In the genomic region with DNA sequence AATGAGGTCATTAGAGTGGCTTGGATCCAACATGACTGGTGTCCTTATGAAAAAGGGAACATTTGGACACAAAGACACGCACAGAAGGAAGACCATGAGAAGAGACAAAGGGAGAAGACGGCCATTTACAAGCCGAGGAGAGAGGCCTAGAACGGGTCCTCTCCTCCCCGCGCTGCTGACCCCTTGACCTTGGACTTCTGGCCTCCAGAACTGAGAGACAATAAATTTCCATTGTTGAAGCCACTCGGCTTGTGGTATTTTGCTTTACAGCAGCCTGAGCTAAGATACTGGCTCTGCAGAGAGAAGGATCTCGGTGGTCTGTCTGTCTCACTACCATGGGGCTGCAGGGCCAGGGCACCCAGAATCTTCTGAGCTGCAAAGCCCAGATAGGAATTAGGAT, we compare ENCODE assay signal across 20 cellular contexts. TPM values are rescaled to one million over a fixed set of nuclear protein-coding genes. Genes with fewer than 3 reads are reported as not detected.
DNase-seq lines count a peak whose midpoint lies in the region; ATAC-seq and TF ChIP-seq lines count a peak whose summit lies in the region.
"Had no signal": no experiment of that assay in that cellular context is flagged by ENCODE, and none has a peak within 500 bp of the region (broad histone marks: within the 10 kb centered on the region; RNA-seq: fewer than 3 reads in every experiment).

No MANE protein-coding gene starts in this region.

- no peak overlapping the region for H2BK120ac ChIP-seq in trophoblast cell (ENCODE audit: insufficient read depth, low read length, poor library complexity)

- no peak overlapping the region for H3K9ac ChIP-seq in trophoblast cell (ENCODE audit: low read length)
- H3K9ac ChIP-seq: GM23248 had no signal

- H3K23ac ChIP-seq in trophoblast cell (ENCODE audit: low read length) = no peak overlapping the region

- H3K27me3 Mint-ChIP-seq in GM23338 (ENCODE audit: insufficient read depth, low read depth, poor library complexity) (peaks cover 3% of the 10 kb centered on the region), nephron progenitor cell (ENCODE audit: low read depth, poor library complexity) (peaks cover 11% of the 10 kb centered on the region)

- no peaks in the 10 kb centered on the region for H3F3A ChIP-seq in GM23338 (replicated peaks; ENCODE audit: low read depth)

- no peaks in the 10 kb centered on the region for H3K4me1 ChIP-seq in GM23338 (ENCODE audit: insufficient read depth)
- H3K4me1 ChIP-seq in trophoblast cell (ENCODE audit: control insufficient read depth in 1 of 2, insufficient read depth in 2 of 2, low read length in 2 of 2) = peaks cover 7 to 10% of the 10 kb centered on the region in 2 experiments
- H3K4me1 ChIP-seq: A549 had no signal

- H4K91ac ChIP-seq in trophoblast cell (ENCODE audit: low read depth, low read length) = no peak overlapping the region

- H3K4me1 Mint-ChIP-seq in GM23338 (no peaks in the 10 kb centered on the region), nephron progenitor cell (peaks cover 73% of the 10 kb centered on the region)

- H3K36me3 ChIP-seq in GM23338 (ENCODE audit: insufficient read depth) (no peaks in the 10 kb centered on the region), trophoblast cell (ENCODE audit: control insufficient read depth in 1 of 2, insufficient read depth in 2 of 2, low read length in 2 of 2) (no peaks in the 10 kb centered on the region)

- H3K36me3 Mint-ChIP-seq in GM23338 (ENCODE audit: low read depth) (no peaks in the 10 kb centered on the region), nephron progenitor cell (ENCODE audit: low read depth) (no peaks in the 10 kb centered on the region)

- no CpG with 5 or more reads among the region's 8 CpGs for WGBS in trophoblast cell (ENCODE audit: extremely low coverage, insufficient coverage, insufficient read length)

- H2BK12ac ChIP-seq in trophoblast cell (ENCODE audit: low read length) = no peak overlapping the region

- H3K79me1 ChIP-seq in trophoblast cell (ENCODE audit: low read length) = no peaks in the 10 kb centered on the region

- H2AFZ ChIP-seq in GM23338 (peak overlapping the region; percentile 74), trophoblast cell (ENCODE audit: insufficient read depth, low read length, poor library complexity) (peak overlapping the region; percentile 10)
- H2AFZ ChIP-seq: GM23248 had no signal

- H3K27ac Mint-ChIP-seq in GM23338 (no peak overlapping the region), nephron progenitor cell (peak overlapping the region; percentile 96)
- H3K27ac Mint-ChIP-seq: CD4-positive, alpha-beta memory T cell; H9 had no signal

- no peak overlapping the region for H3K14ac ChIP-seq in trophoblast cell (ENCODE audit: low read length)

- no peaks in the 10 kb centered on the region; the same call in 2 of the 3 replicates for H3K9me3 Mint-ChIP-seq in GM23338
- H3K9me3 Mint-ChIP-seq in nephron progenitor cell = peaks cover 4% of the 10 kb centered on the region
- H3K9me3 Mint-ChIP-seq: CD4-positive, alpha-beta memory T cell had no signal

- H3K79me2 ChIP-seq in GM23338 (replicated peaks; ENCODE audit: insufficient read depth) (no peaks in the 10 kb centered on the region), trophoblast cell (ENCODE audit: control insufficient read depth, insufficient read depth, low read length, poor library complexity) (no peaks in the 10 kb centered on the region)

- intact Hi-C loops in left cardiac atrium (cut with DNase I) = no loop called here

- H3K4ac ChIP-seq in trophoblast cell (ENCODE audit: low read depth, low read length) = no peak overlapping the region

- H4K12ac ChIP-seq in trophoblast cell (ENCODE audit: low read depth, low read length) = no peak overlapping the region

- H3K27ac ChIP-seq in GM23338 (ENCODE audit: low read depth) = no peak overlapping the region
- H3K27ac ChIP-seq in trophoblast cell (ENCODE audit: low read depth, low read length) = no peak overlapping the region
- H3K27ac ChIP-seq in coronary artery = no peak overlapping the region
- H3K27ac ChIP-seq: A549, GM23248 had no signal

- no peak overlapping the region for H3K18ac ChIP-seq in trophoblast cell (ENCODE audit: low read length)

- H4K8ac ChIP-seq in trophoblast cell (ENCODE audit: low read depth, low read length) = no peak overlapping the region

- DNase-seq in GM23338 (ENCODE audit: low spot score) = no peak
- peak; percentile 61 for DNase-seq in left kidney (ENCODE audit: low read depth, low spot score)
- no peak for DNase-seq in nephron progenitor cell
- DNase-seq in trophoblast cell = no peak
- DNase-seq in coronary artery (ENCODE audit: low spot score) = no peak
- no peak for DNase-seq in activated CD8-positive, alpha-beta memory T cell treated with anti-CD3 and anti-CD28 coated beads, Interleukin-2, amount 50 U/mL, for 4 hours
- no peak for DNase-seq in left cardiac atrium
- DNase-seq in GF-D8 (lab: John Stamatoyannopoulos, UW) = no peak
- DNase-seq: 8988T; C1 segment of cervical spinal cord; Calu3; CD4-positive, alpha-beta memory T cell; COR-L47; DMS53; DND-41; GM23248; H9 had no signal

- no peaks in the 10 kb centered on the region for H3K27me3 ChIP-seq in GM23338 (ENCODE audit: insufficient read depth)
- no peaks in the 10 kb centered on the region for H3K27me3 ChIP-seq in trophoblast cell (ENCODE audit: insufficient read depth, low read length)

- H3K4me3 ChIP-seq in GM23338 = no peak overlapping the region
- H3K4me3 ChIP-seq in trophoblast cell (ENCODE audit: low read depth, low read length) = no peak overlapping the region
- H3K4me3 ChIP-seq in coronary artery = no peak overlapping the region
- H3K4me3 ChIP-seq: A549, GM12878, GM23248 had no signal

- H3K4me3 Mint-ChIP-seq in GM23338 (no peak overlapping the region), nephron progenitor cell (peak overlapping the region; percentile 34)
- H3K4me3 Mint-ChIP-seq: CD4-positive, alpha-beta memory T cell; H9 had no signal

- TF ChIP-seq CTCF in GM23338 (conservative IDR thresholded peaks at IDR 0.05; ENCODE audit: low read depth in 2 of 2) (no peak), nephron progenitor cell (IDR thresholded peaks at IDR 0.05) (no peak), coronary artery (IDR thresholded peaks at IDR 0.05) (no peak)

- no peaks in the 10 kb centered on the region; the same call in 1 of the 2 replicates for H3K9me2 ChIP-seq in GM23338 (ENCODE audit: insufficient read depth)

- H2AK5ac ChIP-seq in trophoblast cell (ENCODE audit: low read length) = no peak overlapping the region

- H4K20me1 ChIP-seq in GM23338 (replicated peaks; ENCODE audit: insufficient read depth) = no peaks in the 10 kb centered on the region

- H3K9me3 ChIP-seq in trophoblast cell (ENCODE audit: insufficient read depth, low read depth, low read length) = peaks cover 1% of the 10 kb centered on the region
- H3K9me3 ChIP-seq: A549 had no signal

- no peak overlapping the region for H3K4me2 ChIP-seq in GM23338
- H3K4me2 ChIP-seq in trophoblast cell (ENCODE audit: low read length) = peak overlapping the region; percentile 10
- H3K4me2 ChIP-seq: A549 had no signal

- ATAC-seq in GM23338 (no peak), left cardiac atrium (no peak)
- ATAC-seq: A549, GM12878, HCT116 had no signal

- no peak overlapping the region for H2BK5ac ChIP-seq in trophoblast cell (ENCODE audit: low read depth, low read length, poor library complexity)

TF ChIP-seq in GM23338, 12 proteins besides CTCF, POLR2A, EP300 and RAD21 (continues in another document):
- no peak for TF ChIP-seq JUNB (IDR thresholded peaks at IDR 0.05; ENCODE audit: unreplicated experiment)
- no peak for TF ChIP-seq STAT1 (IDR thresholded peaks at IDR 0.05; ENCODE audit: unreplicated experiment)
- TF ChIP-seq ZNF114 (CRISPR knock-in tag; IDR thresholded peaks at IDR 0.05) = no peak
- no peak for TF ChIP-seq NANOG (IDR thresholded peaks at IDR 0.05; ENCODE audit: borderline replicate concordance)
- TF ChIP-seq CREB1 (CRISPR knock-in tag; IDR thresholded peaks at IDR 0.05; ENCODE audit: low read depth) = no peak
- TF ChIP-seq, protein P1, sequence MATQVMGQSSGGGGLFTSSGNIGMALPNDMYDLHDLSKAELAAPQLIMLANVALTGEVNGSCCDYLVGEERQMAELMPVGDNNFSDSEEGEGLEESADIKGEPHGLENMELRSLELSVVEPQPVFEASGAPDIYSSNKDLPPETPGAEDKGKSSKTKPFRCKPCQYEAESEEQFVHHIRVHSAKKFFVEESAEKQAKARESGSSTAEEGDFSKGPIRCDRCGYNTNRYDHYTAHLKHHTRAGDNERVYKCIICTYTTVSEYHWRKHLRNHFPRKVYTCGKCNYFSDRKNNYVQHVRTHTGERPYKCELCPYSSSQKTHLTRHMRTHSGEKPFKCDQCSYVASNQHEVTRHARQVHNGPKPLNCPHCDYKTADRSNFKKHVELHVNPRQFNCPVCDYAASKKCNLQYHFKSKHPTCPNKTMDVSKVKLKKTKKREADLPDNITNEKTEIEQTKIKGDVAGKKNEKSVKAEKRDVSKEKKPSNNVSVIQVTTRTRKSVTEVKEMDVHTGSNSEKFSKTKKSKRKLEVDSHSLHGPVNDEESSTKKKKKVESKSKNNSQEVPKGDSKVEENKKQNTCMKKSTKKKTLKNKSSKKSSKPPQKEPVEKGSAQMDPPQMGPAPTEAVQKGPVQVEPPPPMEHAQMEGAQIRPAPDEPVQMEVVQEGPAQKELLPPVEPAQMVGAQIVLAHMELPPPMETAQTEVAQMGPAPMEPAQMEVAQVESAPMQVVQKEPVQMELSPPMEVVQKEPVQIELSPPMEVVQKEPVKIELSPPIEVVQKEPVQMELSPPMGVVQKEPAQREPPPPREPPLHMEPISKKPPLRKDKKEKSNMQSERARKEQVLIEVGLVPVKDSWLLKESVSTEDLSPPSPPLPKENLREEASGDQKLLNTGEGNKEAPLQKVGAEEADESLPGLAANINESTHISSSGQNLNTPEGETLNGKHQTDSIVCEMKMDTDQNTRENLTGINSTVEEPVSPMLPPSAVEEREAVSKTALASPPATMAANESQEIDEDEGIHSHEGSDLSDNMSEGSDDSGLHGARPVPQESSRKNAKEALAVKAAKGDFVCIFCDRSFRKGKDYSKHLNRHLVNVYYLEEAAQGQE (IDR thresholded peaks at IDR 0.05; ENCODE audit: unreplicated experiment) = no peak
- no peak for TF ChIP-seq POLR2AphosphoS5 (IDR thresholded peaks at IDR 0.05; ENCODE audit: low read depth)

RNA-seq across cellular contexts. Expression of gene ECHDC3, which starts 38.1 kb away (rescaled TPM):
- 48.6 and 50.1 TPM in 2 replicates for total RNA-seq in GM23338 (2014; rRNA removed; shearing (Covaris generic))
- 13.5 and 16.3 TPM in 2 replicates for polyA plus RNA-seq in GM23338 (2016; fragmentation: Nextera tagmentation; extraction: Ambion mirVana)
- polyA plus RNA-seq in trophoblast cell (2013) = 2.5 and 2.8 TPM in 2 replicates
- 10 to 100 TPM; 55.7 to 56.1 TPM for total RNA-seq in left cardiac atrium
